Comparison of ENCODE assay signal across 26 cellular contexts in genomic region chr10:103568505-103568904, GRCh38.
DNase-seq lines count a peak whose midpoint lies in the region; ATAC-seq, FAIRE-seq and TF ChIP-seq lines count a peak whose summit lies in the region.
"Had no signal": no experiment of that assay in that cellular context is flagged by ENCODE, and none has a peak within 500 bp of the region (broad histone marks: within the 10 kb centered on the region; RNA-seq: fewer than 3 reads in every experiment).

No MANE protein-coding gene starts in this region.

- H3F3A ChIP-seq in SK-N-SH (replicated peaks; ENCODE audit: insufficient read depth), result no peaks in the 10 kb centered on the region

- H3K27me3 ChIP-seq in SK-N-SH (ENCODE audit: insufficient read depth), result no peaks in the 10 kb centered on the region; the same call in 1 of the 2 replicates
- peaks cover 0 to 16% of the 10 kb centered on the region in 2 experiments; a peak in 2 of 5 replicates for H3K27me3 ChIP-seq in K562 (ENCODE audit: control insufficient read depth in 2 of 2, insufficient read depth in 2 of 2, low read length in 2 of 2)
- no peaks in the 10 kb centered on the region for H3K27me3 ChIP-seq in uterus
- H3K27me3 ChIP-seq in suprapubic skin, result peaks cover 3% of the 10 kb centered on the region
- no peaks in the 10 kb centered on the region for H3K27me3 ChIP-seq in heart left ventricle
- H3K27me3 ChIP-seq: BLaER1 treated with 17β-estradiol and CSF1 and Interleukin-3, amounts not matched to agents 10 nM and 100 nM had no signal

- H3K4me3 ChIP-seq in SK-N-SH (ENCODE audit: low read depth in 2 of 2, low read length in 1 of 2) (no peak overlapping the region), K562 (no peak overlapping the region), uterus (no peak overlapping the region), suprapubic skin (no peak overlapping the region), heart left ventricle (no peak overlapping the region)
- H3K4me3 ChIP-seq: A549; BLaER1 treated with 17β-estradiol and CSF1 and Interleukin-3, amounts not matched to agents 10 nM and 100 nM; GM12878 had no signal

- in situ Hi-C loops in K562 (cut with MboI), result no loop called here

- TF ChIP-seq POLR2A in K562 (conservative IDR thresholded peaks at IDR 0.05) (no peak), uterus (IDR thresholded peaks at IDR 0.05) (no peak), suprapubic skin (IDR thresholded peaks at IDR 0.05) (no peak), erythroblast (IDR thresholded peaks at IDR 0.05; ENCODE audit: low read length) (no peak), heart left ventricle (IDR thresholded peaks at IDR 0.05) (no peak)

- H3K9me2 ChIP-seq in SK-N-SH, result no peaks in the 10 kb centered on the region

- H3K4me3 Mint-ChIP-seq in progenitor cell of endocrine pancreas (ENCODE audit: low read depth), result no peak overlapping the region
- H3K4me3 Mint-ChIP-seq: B cell; CD4-positive, alpha-beta T cell; CD8-positive, alpha-beta T cell had no signal

- intact Hi-C loops in K562 (cut with micrococcal nuclease), result loop anchor here (10.0 kb wide), 1 partner anchor 154 kb away; no protein-coding TSS in a partner anchor
- intact Hi-C loops in uterus (cut with DNase I; ENCODE audit: low total_unique reads), result no loop called here
- intact Hi-C loops in heart left ventricle (cut with DNase I), result no loop called here

- TF ChIP-seq RAD21 in SK-N-SH (IDR thresholded peaks at IDR 0.05; ENCODE audit: low read length) (no peak), K562 (CRISPR knock-in tag; conservative IDR thresholded peaks at IDR 0.05 in 1 of 2, IDR thresholded peaks at IDR 0.05 in 1 of 2) (no peak)

- TF ChIP-seq EP300 in SK-N-SH (IDR thresholded peaks at IDR 0.05; ENCODE audit: borderline replicate concordance in 1 of 2, low read depth in 1 of 2, low read length in 1 of 2) (no peak), K562 (IDR thresholded peaks at IDR 0.05; ENCODE audit: low read length) (no peak), suprapubic skin (IDR thresholded peaks at IDR 0.05) (no peak)

- H3K4me2 ChIP-seq in SK-N-SH (no peak overlapping the region), K562 (ENCODE audit: insufficient read depth, low read length) (no peak overlapping the region)
- H3K4me2 ChIP-seq: A549; BLaER1 treated with 17β-estradiol and CSF1 and Interleukin-3, amounts not matched to agents 10 nM and 100 nM had no signal

- H3K4me1 ChIP-seq in SK-N-SH (ENCODE audit: control insufficient read depth in 1 of 2, insufficient read depth in 2 of 2, low read depth in 1 of 2, low read length in 1 of 2), result peaks cover 0 to 27% of the 10 kb centered on the region in 2 experiments; a peak in 1 of 4 replicates
- peaks cover 0 to 19% of the 10 kb centered on the region in 2 experiments; a peak in 2 of 5 replicates for H3K4me1 ChIP-seq in K562 (replicated peaks in 1 of 2; ENCODE audit: control insufficient read depth in 2 of 2, insufficient read depth in 2 of 2, low read length in 2 of 2)
- peaks cover 7 to 32% of the 10 kb centered on the region in 2 donors for H3K4me1 ChIP-seq in uterus
- no peaks in the 10 kb centered on the region for H3K4me1 ChIP-seq in suprapubic skin
- H3K4me1 ChIP-seq in heart left ventricle, result no peaks in the 10 kb centered on the region
- H3K4me1 ChIP-seq: A549 had no signal

- H3K9me3 Mint-ChIP-seq in progenitor cell of endocrine pancreas (ENCODE audit: low read depth), result no peaks in the 10 kb centered on the region
- H3K9me3 Mint-ChIP-seq: CD4-positive, alpha-beta T cell; CD8-positive, alpha-beta T cell had no signal

- POLR2A ChIA-PET in SK-N-SH (lab: Yijun Ruan, JAX) (no interaction called here), K562 (lab: Yijun Ruan, JAX) (interaction anchor here (1.2 to 2.7 kb wide), 2 partner anchors 10 to 13 kb away, joined by 3 to 10 read pairs; no protein-coding TSS in a partner anchor)

- H3K27me3 Mint-ChIP-seq in progenitor cell of endocrine pancreas, result peaks cover 5% of the 10 kb centered on the region
- H3K27me3 Mint-ChIP-seq: CD4-positive, alpha-beta T cell had no signal

- WGBS in SK-N-SH (ENCODE audit: low lambda C conversion rate), result 67% methylated on average over 5 of the region's 5 CpGs
- WGBS in K562 (ENCODE audit: insufficient coverage, low coverage, missing lambda C conversion rate), result 12% methylated on average over 5 of the region's 5 CpGs
- WGBS in suprapubic skin, result 95% methylated on average over 5 of the region's 5 CpGs
- WGBS in heart left ventricle, 4 donors, result 90 to 96% (median 91%) methylated on average over 5 of the region's 5 CpGs

- H3K27ac ChIP-seq in SK-N-SH (ENCODE audit: low read depth in 2 of 2, low read length in 1 of 2) (no peak overlapping the region), K562 (ENCODE audit: extremely low read depth, low read depth, low read length) (no peak overlapping the region), uterus (peak overlapping the region; percentile 85 to 94), suprapubic skin (no peak overlapping the region), heart left ventricle (no peak overlapping the region)
- H3K27ac ChIP-seq: 22Rv1; A549; BLaER1 treated with 17β-estradiol and CSF1 and Interleukin-3, amounts not matched to agents 10 nM and 100 nM; C4-2B had no signal

- H3K9ac ChIP-seq in SK-N-SH, result no peak overlapping the region
- no peak overlapping the region for H3K9ac ChIP-seq in K562 (ENCODE audit: insufficient read depth in 1 of 2, low read depth in 2 of 2, low read length in 2 of 2)
- H3K9ac ChIP-seq: BLaER1 treated with 17β-estradiol and CSF1 and Interleukin-3, amounts not matched to agents 10 nM and 100 nM had no signal

- BruUV-seq in K562 (replicated peaks; lab: Mats Ljungman, UMichigan), result no TSS peak

- H3K27ac Mint-ChIP-seq in progenitor cell of endocrine pancreas, result peak overlapping the region; percentile 23
- H3K27ac Mint-ChIP-seq: B cell; CD4-positive, alpha-beta T cell; CD8-positive, alpha-beta T cell had no signal

- H3K36me3 ChIP-seq in SK-N-SH (replicated peaks in 1 of 2; ENCODE audit: control insufficient read depth in 1 of 2, insufficient read depth in 2 of 2, low read length in 1 of 2) (no peaks in the 10 kb centered on the region), K562 (ENCODE audit: control insufficient read depth, insufficient read depth, low read length) (no peaks in the 10 kb centered on the region), uterus (no peaks in the 10 kb centered on the region), suprapubic skin (no peaks in the 10 kb centered on the region), heart left ventricle (no peaks in the 10 kb centered on the region)
- H3K36me3 ChIP-seq: BLaER1 treated with 17β-estradiol and CSF1 and Interleukin-3, amounts not matched to agents 10 nM and 100 nM had no signal

- FAIRE-seq in K562 (lab: Jason Lieb, UNC), result no peak
- FAIRE-seq: A549, GM12878, GM12892, GM18507 had no signal

- H4K20me1 ChIP-seq in SK-N-SH (ENCODE audit: insufficient read depth) (no peaks in the 10 kb centered on the region), K562 (replicated peaks; ENCODE audit: control insufficient read depth, insufficient read depth, low read length) (no peaks in the 10 kb centered on the region)
- H4K20me1 ChIP-seq: BLaER1 treated with 17β-estradiol and CSF1 and Interleukin-3, amounts not matched to agents 10 nM and 100 nM had no signal

- H3K4me1 Mint-ChIP-seq in progenitor cell of endocrine pancreas (ENCODE audit: low read depth), result peaks cover 7% of the 10 kb centered on the region
- H3K4me1 Mint-ChIP-seq: B cell had no signal

- no peak for TF ChIP-seq CTCF in SK-N-SH (IDR thresholded peaks at IDR 0.05)
- TF ChIP-seq CTCF in K562 (IDR thresholded peaks at IDR 0.05 in 2 of 3, conservative IDR thresholded peaks at IDR 0.05 in 1 of 3; ENCODE audit: insufficient read depth in 2 of 3, low read depth in 1 of 3, low read length in 3 of 3), result no peak
- TF ChIP-seq CTCF in progenitor cell of endocrine pancreas (IDR thresholded peaks at IDR 0.05; ENCODE audit: unreplicated experiment), result no peak
- no peak for TF ChIP-seq CTCF in uterus (IDR thresholded peaks at IDR 0.05)
- TF ChIP-seq CTCF in suprapubic skin (IDR thresholded peaks at IDR 0.05), result no peak
- no peak for TF ChIP-seq CTCF in heart left ventricle (IDR thresholded peaks at IDR 0.05)

- DNase-seq in SK-N-SH (no peak), K562 (ENCODE audit: extremely low read depth in 1 of 4, low spot score in 3 of 4) (no peak), progenitor cell of endocrine pancreas (ENCODE audit: low spot score, unreplicated experiment) (no peak), uterus (no peak), suprapubic skin (ENCODE audit: low spot score in 2 of 2) (no peak), erythroblast (lab: John Stamatoyannopoulos, UW) (no peak), heart left ventricle (no peak)
- DNase-seq: AML-193; CD4-positive, alpha-beta T cell; CD8-positive, alpha-beta T cell; DMS 273 treated with DMSO at 0.1 percent for 48 hours; DMS153; DMS53; DMS79; DND-41; EL; GDM1 had no signal

- ATAC-seq in SK-N-SH treated with all-trans-retinoic acid at 6 μM for 48 hours, result no peak
- no peak for ATAC-seq in K562
- ATAC-seq in heart left ventricle, result no peak
- ATAC-seq: A549; CD8-positive, alpha-beta T cell; GM12878 had no signal

- H2AFZ ChIP-seq in SK-N-SH (ENCODE audit: low read depth) (no peak overlapping the region), K562 (ENCODE audit: low read depth, low read length) (no peak overlapping the region)

- H3K36me3 Mint-ChIP-seq in progenitor cell of endocrine pancreas (ENCODE audit: insufficient read depth), result no peaks in the 10 kb centered on the region
- H3K36me3 Mint-ChIP-seq: CD8-positive, alpha-beta T cell had no signal

- H3K79me2 ChIP-seq in SK-N-SH (ENCODE audit: insufficient read depth) (no peaks in the 10 kb centered on the region), K562 (ENCODE audit: control insufficient read depth, insufficient read depth, low read length) (no peaks in the 10 kb centered on the region)

- CTCF ChIA-PET in SK-N-SH (lab: Yijun Ruan, JAX), result interaction anchor here (1.0 to 2.1 kb wide), 4 partner anchors 24 to 280 kb away, joined by 3 to 6 read pairs (median 4); no protein-coding TSS in a partner anchor
- CTCF ChIA-PET in K562 (lab: Yijun Ruan, JAX; ENCODE audit: low intra/inter-chr PET ratio), result no interaction called here

- H3K9me1 ChIP-seq in K562 (ENCODE audit: control insufficient read depth, insufficient read depth, low read length), result peaks cover 2% of the 10 kb centered on the region

- H3K9me3 ChIP-seq in SK-N-SH, result no peaks in the 10 kb centered on the region
- H3K9me3 ChIP-seq in K562 (replicated peaks; ENCODE audit: control insufficient read depth, insufficient read depth, low read depth, low read length), result no peaks in the 10 kb centered on the region
- H3K9me3 ChIP-seq in uterus, result no peaks in the 10 kb centered on the region
- H3K9me3 ChIP-seq in suprapubic skin, result no peaks in the 10 kb centered on the region
- H3K9me3 ChIP-seq in heart left ventricle, result no peaks in the 10 kb centered on the region
- H3K9me3 ChIP-seq: A549; BLaER1 treated with 17β-estradiol and CSF1 and Interleukin-3, amounts not matched to agents 10 nM and 100 nM had no signal

TF ChIP-seq in SK-N-SH, 30 proteins besides CTCF, POLR2A, EP300 and RAD21 (continues in another document):
- peak; percentile 52; the same call in 1 of the 2 replicates for TF ChIP-seq GATA2 (CRISPR knock-in tag; IDR thresholded peaks at IDR 0.05)

TF ChIP-seq in K562, 482 proteins besides CTCF, POLR2A, EP300 and RAD21:
- TF ChIP-seq COPS2 (conservative IDR thresholded peaks at IDR 0.05), result no peak
- peak; percentile 66 for TF ChIP-seq RBM25 (IDR thresholded peaks at IDR 0.05; ENCODE audit: low read depth, low read length, severe bottlenecking)
- TF ChIP-seq NCOA2 (IDR thresholded peaks at IDR 0.05; ENCODE audit: partially characterized antibody in 2 of 2), result no peak

Comparison
In these comparisons a context has a peak if more than half of its experiments do, and no peak if none do; other contexts are left out.
1. H3K27ac ChIP-seq: peak in uterus (2 of 2); none in SK-N-SH (0 of 2), K562 (single experiment), suprapubic skin (single experiment) and heart left ventricle (0 of 12).
2. Of the 27 proteins assayed by ChIP-seq in both K562 and SK-N-SH: peak only in K562: none; only in SK-N-SH: GATA2; in both: none; in neither: 26.